Comparison of ENCODE assay signal across 1 cellular context in genomic region chr2:218322756-218323525, GRCh38.
A peak's percentile ranks its signal among the peaks of the same experiment; 100 is the strongest.
TF ChIP-seq lines count a peak whose summit lies in the region.

No MANE protein-coding gene starts in this region.

TF ChIP-seq in HepG2, 621 proteins besides CTCF, POLR2A, EP300 and RAD21 (continued from another document and continues in another):
- TF ChIP-seq ATF5 (CRISPR knock-in tag; IDR thresholded peaks at IDR 0.05; ENCODE audit: low read depth) (no peak), PBX2 (CRISPR knock-in tag; IDR thresholded peaks at IDR 0.05) (no peak), KDM1A (CRISPR knock-in tag; IDR thresholded peaks at IDR 0.05) (no peak), ZNF274 (CRISPR knock-in tag; IDR thresholded peaks at IDR 0.05) (0 out of 2 replicates have a peak, but pooled peaks have one; percentile 60), SOX13 (IDR thresholded peaks at IDR 0.05) (no peak), SOX13 (CRISPR knock-in tag; conservative IDR thresholded peaks at IDR 0.05 in 1 of 2, IDR thresholded peaks at IDR 0.05 in 1 of 2) (peak in 1 of 2 experiments; percentile 19; a peak in 1 of 4 replicates), ZNF567 (CRISPR knock-in tag; IDR thresholded peaks at IDR 0.05; ENCODE audit: borderline replicate concordance) (no peak), ZNF329 (CRISPR knock-in tag; IDR thresholded peaks at IDR 0.05; ENCODE audit: low read depth) (no peak; the same call in 1 of the 2 replicates), ZSCAN12 (CRISPR knock-in tag; IDR thresholded peaks at IDR 0.05) (no peak), ZBTB49 (CRISPR knock-in tag; IDR thresholded peaks at IDR 0.05; ENCODE audit: borderline replicate concordance) (no peak), ZGPAT (CRISPR knock-in tag; IDR thresholded peaks at IDR 0.05) (peak; percentile 95), CERS6 (CRISPR knock-in tag; IDR thresholded peaks at IDR 0.05) (no peak), ZNF580 (CRISPR knock-in tag; IDR thresholded peaks at IDR 0.05; ENCODE audit: borderline replicate concordance, low read depth) (no peak), ZNF124 (CRISPR knock-in tag; IDR thresholded peaks at IDR 0.05) (no peak), ZNF792 (CRISPR knock-in tag; IDR thresholded peaks at IDR 0.05) (no peak), CHD4 (IDR thresholded peaks at IDR 0.05; ENCODE audit: borderline replicate concordance, low read length) (no peak), ZNF646 (CRISPR knock-in tag; IDR thresholded peaks at IDR 0.05) (no peak), PRDM10 (CRISPR knock-in tag; IDR thresholded peaks at IDR 0.05; ENCODE audit: low read depth) (no peak), TSC22D2 (CRISPR knock-in tag; IDR thresholded peaks at IDR 0.05; ENCODE audit: borderline replicate concordance) (no peak), ZNF350 (CRISPR knock-in tag; IDR thresholded peaks at IDR 0.05; ENCODE audit: borderline replicate concordance, low read depth) (no peak), SKIL (CRISPR knock-in tag; IDR thresholded peaks at IDR 0.05; ENCODE audit: borderline replicate concordance) (peak; percentile 87), HNF1B (CRISPR knock-in tag; IDR thresholded peaks at IDR 0.05) (peak; percentile 86), MYPOP (CRISPR knock-in tag; IDR thresholded peaks at IDR 0.05) (peak; percentile 95), ZNF232 (CRISPR knock-in tag; IDR thresholded peaks at IDR 0.05; ENCODE audit: borderline replicate concordance) (0 out of 2 replicates have a peak, but pooled peaks have one; percentile 34), GTF2F1 (IDR thresholded peaks at IDR 0.05; ENCODE audit: low read length) (peak; percentile 91; the same call in 1 of the 2 replicates), POGZ (CRISPR knock-in tag; IDR thresholded peaks at IDR 0.05) (no peak; the same call in 1 of the 2 replicates), DR1 (CRISPR knock-in tag; IDR thresholded peaks at IDR 0.05) (0 out of 2 replicates have a peak, but pooled peaks have one; percentile 17), ZEB1 (IDR thresholded peaks at IDR 0.05; ENCODE audit: insufficient replicate concordance, low read depth) (no peak), FOXP1 (IDR thresholded peaks at IDR 0.05) (no peak), FOXP1 (CRISPR knock-in tag; IDR thresholded peaks at IDR 0.05) (no peak), CEBPB (IDR thresholded peaks at IDR 0.05; ENCODE audit: borderline replicate concordance, low read depth, low read length) (no peak), ZNF891 (CRISPR knock-in tag; IDR thresholded peaks at IDR 0.05) (peak; percentile 93), ZSCAN21 (CRISPR knock-in tag; IDR thresholded peaks at IDR 0.05; ENCODE audit: borderline replicate concordance) (peak; percentile 61; the same call in 1 of the 2 replicates), PTBP1 (IDR thresholded peaks at IDR 0.05; ENCODE audit: low read depth, low read length, poor library complexity, severe bottlenecking) (no peak), NCOA1 (CRISPR knock-in tag; IDR thresholded peaks at IDR 0.05) (no peak)
